In the genomic region with DNA sequence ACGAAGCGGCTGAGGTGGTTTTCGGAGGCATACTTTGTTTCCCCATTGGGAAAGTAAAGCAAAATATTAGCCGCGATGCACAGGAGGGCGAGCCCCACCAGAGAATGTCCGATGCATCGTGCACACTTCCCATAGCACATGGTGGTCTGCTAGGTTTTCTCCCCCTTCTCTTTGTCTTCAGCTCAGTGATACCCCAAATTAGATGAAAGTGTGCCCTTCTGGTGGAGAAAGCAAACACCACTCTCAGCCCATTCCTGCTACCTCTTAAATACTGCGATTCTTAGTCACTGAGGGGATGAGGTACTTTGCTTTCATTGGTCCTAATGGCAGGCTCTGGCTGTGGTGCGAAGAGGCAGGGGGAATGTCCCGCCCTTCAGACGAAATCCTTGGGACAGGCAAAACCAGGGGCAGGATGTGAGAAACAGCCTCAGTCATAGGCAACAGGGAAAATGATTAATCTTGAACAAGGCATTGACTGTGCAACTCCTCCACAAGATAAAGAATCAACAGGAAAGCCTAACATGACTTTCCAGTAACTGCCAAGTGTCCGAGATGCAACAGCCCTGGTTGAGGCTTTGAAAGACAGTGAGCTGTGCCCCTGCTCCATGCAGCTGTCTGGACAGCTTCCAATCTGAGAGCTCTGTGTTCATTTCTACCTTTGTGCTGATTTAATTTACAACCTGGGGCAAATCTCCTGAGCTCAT, we compare ENCODE assay signal across 8 cellular contexts. TPM values are rescaled to one million over a fixed set of nuclear protein-coding genes. Genes with fewer than 3 reads are reported as not detected.
DNase-seq lines count a peak whose midpoint lies in the region; ATAC-seq, FAIRE-seq and TF ChIP-seq lines count a peak whose summit lies in the region.

Gene TM4SF1, minus strand, starts transcription at position 242 of the 704 bp plus-strand sequence. Its CDS starts 102 bp downstream, at position 140.

- ATAC-seq in pancreas (peak; percentile 78 to 85 (median 82)), HG03378 (IDR thresholded peaks at IDR 0.05; ENCODE audit: unreplicated experiment) (no peak), GM18868 (IDR thresholded peaks at IDR 0.05; ENCODE audit: unreplicated experiment) (no peak)

- no peak within 1 kb of the TSS for H3K4me2 ChIP-seq in Karpas-422 (ENCODE audit: low read depth, low read length, poor library complexity, severe bottlenecking)

- no peaks in the 10 kb centered on the region for H4K20me1 ChIP-seq in Karpas-422 (ENCODE audit: insufficient read depth, low read depth, low read length)

- H3K27ac Mint-ChIP-seq in T-helper 2 cell treated with Interferon-gamma antibody and Interleukin-4, amounts not matched to agents 5 μg/mL and 100 μg/mL, for 36 hours = no peak within 1 kb of the TSS

- H3K9me2 ChIP-seq in Karpas-422 (replicated peaks; ENCODE audit: insufficient read depth, low read length) = no peaks in the 10 kb centered on the region

- TF ChIP-seq CTCF in fibroblast of the aortic adventitia (IDR thresholded peaks at IDR 0.05; ENCODE audit: insufficient read depth, low read length) (peak; percentile 27), pancreas (IDR thresholded peaks at IDR 0.05) (no peak)

- no peaks in the 10 kb centered on the region for H3K79me2 ChIP-seq in Karpas-422 (ENCODE audit: low read length)

- H3K27me3 ChIP-seq in SJCRH30 (no peaks in the 10 kb centered on the region), pancreas (no peaks in the 10 kb centered on the region), Karpas-422 (ENCODE audit: low read length) (no peaks in the 10 kb centered on the region)

- 23 to 32% methylated on average over 13 of the region's 13 CpGs for WGBS in pancreas, 2 donors

- no peak within 1 kb of the TSS for H3K4me3 Mint-ChIP-seq in T-helper 2 cell treated with Interferon-gamma antibody and Interleukin-4, amounts not matched to agents 5 μg/mL and 100 μg/mL, for 36 hours

- no peaks in the 10 kb centered on the region for H3K9me3 Mint-ChIP-seq in T-helper 2 cell treated with Interferon-gamma antibody and Interleukin-4, amounts not matched to agents 5 μg/mL and 100 μg/mL, for 36 hours

- DNase-seq in GOT3 (lab: John Stamatoyannopoulos, UW) (peak; percentile 79), SJCRH30 (peak; percentile 38 to 65), fibroblast of the aortic adventitia (ENCODE audit: low read depth) (peak; percentile 96), pancreas (peak in 5 of 6 donors; percentile 55 to 81 (median 69)), Karpas-422 (no peak)
- no peak for DNase-seq in T-helper 2 cell treated with Interferon-gamma antibody and Interleukin-4, amounts not matched to agents 5 μg/mL and 100 μg/mL, for 36 hours (ENCODE audit: low spot score)

- no peaks in the 10 kb centered on the region for H3K4me1 Mint-ChIP-seq in T-helper 2 cell treated with Interferon-gamma antibody and Interleukin-4, amounts not matched to agents 5 μg/mL and 100 μg/mL, for 36 hours (ENCODE audit: low read depth)

- no peak within 1 kb of the TSS for H3K9ac ChIP-seq in Karpas-422 (ENCODE audit: low read length)

- H3K4me1 ChIP-seq in SJCRH30 (no peaks in the 10 kb centered on the region), pancreas (peaks cover 26 to 42% (median 30%) of the 10 kb centered on the region in 3 donors), Karpas-422 (ENCODE audit: low read length) (no peaks in the 10 kb centered on the region)

- H2AFZ ChIP-seq in Karpas-422 (ENCODE audit: low read length) = no peak within 1 kb of the TSS

- H3K9me3 ChIP-seq in SJCRH30 (replicated peaks) (no peaks in the 10 kb centered on the region), pancreas (no peaks in the 10 kb centered on the region), Karpas-422 (ENCODE audit: low read length) (no peaks in the 10 kb centered on the region)

- intact Hi-C loops in pancreas (cut with DNase I) = no loop called here

- H3K36me3 ChIP-seq in SJCRH30 (no peaks in the 10 kb centered on the region), pancreas (peaks cover 0 to 22% (median 7%) of the 10 kb centered on the region in 3 donors), Karpas-422 (ENCODE audit: insufficient read depth, low read length) (no peaks in the 10 kb centered on the region)

- FAIRE-seq in pancreas (lab: Jason Lieb, UNC) = no peak

- H3K4me3 ChIP-seq in SJCRH30 = peak within 1 kb of the TSS; percentile 56
- peak within 1 kb of the TSS; percentile 77 for H3K4me3 ChIP-seq in fibroblast of the aortic adventitia (ENCODE audit: low read depth, low read length)
- peak within 1 kb of the TSS; percentile 9 to 49 (median 27) for H3K4me3 ChIP-seq in pancreas
- H3K4me3 ChIP-seq in Karpas-422 (ENCODE audit: low read length) = no peak within 1 kb of the TSS

- no peaks in the 10 kb centered on the region for H3K36me3 Mint-ChIP-seq in T-helper 2 cell treated with Interferon-gamma antibody and Interleukin-4, amounts not matched to agents 5 μg/mL and 100 μg/mL, for 36 hours (ENCODE audit: low read depth)

- H3K27ac ChIP-seq in SJCRH30 = peak within 1 kb of the TSS; percentile 31; the same call in 1 of the 2 replicates
- peak within 1 kb of the TSS; percentile 56 to 97 (median 76) for H3K27ac ChIP-seq in pancreas
- no peak within 1 kb of the TSS for H3K27ac ChIP-seq in Karpas-422 (ENCODE audit: low read length)

- H3K27me3 Mint-ChIP-seq in T-helper 2 cell treated with Interferon-gamma antibody and Interleukin-4, amounts not matched to agents 5 μg/mL and 100 μg/mL, for 36 hours (ENCODE audit: low read depth) = peaks cover 16% of the 10 kb centered on the region

RNA-seq across cellular contexts. Expression of gene TM4SF1, which starts in this region (rescaled TPM):
- total RNA-seq in SJCRH30 (2014; rRNA removed; shearing (Covaris generic)) = 5.4 and 5.7 TPM in 2 replicates
- total RNA-seq in fibroblast of the aortic adventitia (ENCODE audit: low replicate concordance) = 213 and 299 TPM in 2 replicates
- 100 to 1,000 TPM in 3 of 6 donors, 10 to 100 TPM in 3; 53.7 to 226 (median 92.1) TPM for total RNA-seq in pancreas
- 100 to 1,000 TPM in 1 of 2 donors, 10 to 100 TPM in 1; 85.0 to 183 TPM for polyA plus RNA-seq in pancreas
- total RNA-seq in Karpas-422 (2014; rRNA removed; shearing (Covaris generic); ENCODE audit: low replicate concordance) = not detected in 2 replicates

Comparison
In these comparisons a context has a peak if more than half of its experiments do, and no peak if none do; other contexts are left out.
1. DNase-seq: peak in GOT3 (single experiment), SJCRH30 (2 of 2), fibroblast of the aortic adventitia (single experiment) and pancreas (5 of 6); none in T-helper 2 cell treated with Interferon-gamma antibody and Interleukin-4, amounts not matched to agents 5 μg/mL and 100 μg/mL, for 36 hours (single experiment) and Karpas-422 (single experiment).
2. ATAC-seq: peak in pancreas (4 of 4); none in HG03378 (single experiment) and GM18868 (single experiment).